8 cellular contexts compared by ENCODE assay signal in genomic region chr1:84996846-84997666, GRCh38. TPM values are rescaled to one million over a fixed set of nuclear protein-coding genes. Genes with fewer than 3 reads are reported as not detected.
DNase-seq lines count a peak whose midpoint lies in the region; ATAC-seq and TF ChIP-seq lines count a peak whose summit lies in the region.

MCOLN2 (minus strand) TSS chr1:84997113; CDS start chr1:84996872, 241 bp downstream.

- no peak for TF ChIP-seq EP300 in Ishikawa (IDR thresholded peaks at IDR 0.05; ENCODE audit: borderline replicate concordance)

- H3K27me3 ChIP-seq in right lobe of liver: peaks cover 0 to 24% of the 10 kb centered on the region in 2 donors

- CTCF ChIA-PET in GM10248 (lab: Yijun Ruan, JAX): interaction anchor here (1.8 to 3.7 kb wide), 4 partner anchors 22 to 52 kb away, joined by 4 to 24 read pairs (median 13); no protein-coding TSS in a partner anchor

- 4% methylated on average over 13 of the region's 87 CpGs for WGBS in right lobe of liver (ENCODE audit: insufficient coverage, low coverage, low lambda C conversion rate, missing lambda C conversion rate)

- no peak within 1 kb of the TSS for H3K27ac ChIP-seq in right lobe of liver

- no peaks in the 10 kb centered on the region for H3K9me3 Mint-ChIP-seq in central memory CD8-positive, alpha-beta T cell
- H3K9me3 Mint-ChIP-seq in stimulated activated naive B cell treated with anti-CD40 and anti-IgM and Interleukin-4, amounts not matched to agents 10 μg/mL and 1 μg/mL and 100 μg/mL, for 72 hours: peaks cover 0 to 4% of the 10 kb centered on the region in 2 donors

- peaks cover 66% of the 10 kb centered on the region for H3K4me1 Mint-ChIP-seq in central memory CD8-positive, alpha-beta T cell
- peaks cover 27 to 53% of the 10 kb centered on the region in 2 donors for H3K4me1 Mint-ChIP-seq in stimulated activated naive B cell treated with anti-CD40 and anti-IgM and Interleukin-4, amounts not matched to agents 10 μg/mL and 1 μg/mL and 100 μg/mL, for 72 hours

- intact Hi-C loops in right lobe of liver (cut with DNase I): no loop called here

- H3K4me3 Mint-ChIP-seq in central memory CD8-positive, alpha-beta T cell: peak within 1 kb of the TSS; percentile 92
- H3K4me3 Mint-ChIP-seq in stimulated activated naive B cell treated with anti-CD40 and anti-IgM and Interleukin-4, amounts not matched to agents 10 μg/mL and 1 μg/mL and 100 μg/mL, for 72 hours: peak within 1 kb of the TSS; percentile 87

- no peak for TF ChIP-seq RAD21 in Ishikawa (IDR thresholded peaks at IDR 0.05; ENCODE audit: low read depth)

- ATAC-seq in GM21619 (IDR thresholded peaks at IDR 0.05; ENCODE audit: unreplicated experiment) (peak; percentile 47), right lobe of liver (peak; percentile 78 to 93 (median 91))
- ATAC-seq in central memory CD8-positive, alpha-beta T cell (replicated peaks; ENCODE audit: extremely low read depth, poor library complexity, severe bottlenecking): peak; percentile 61
- ATAC-seq in stimulated activated naive B cell treated with anti-CD40 and anti-IgM and Interleukin-4, amounts not matched to agents 10 μg/mL and 1 μg/mL and 100 μg/mL, for 72 hours (replicated peaks): peak; percentile 61 to 63

- peaks cover 3% of the 10 kb centered on the region for H3K36me3 Mint-ChIP-seq in central memory CD8-positive, alpha-beta T cell (ENCODE audit: insufficient read depth)
- peaks cover 26% of the 10 kb centered on the region in 2 donors for H3K36me3 Mint-ChIP-seq in stimulated activated naive B cell treated with anti-CD40 and anti-IgM and Interleukin-4, amounts not matched to agents 10 μg/mL and 1 μg/mL and 100 μg/mL, for 72 hours

- H3K4me3 ChIP-seq in right lobe of liver: peak within 1 kb of the TSS; percentile 42 to 57 (median 45)

- no peak for TF ChIP-seq POLR2A in right lobe of liver (IDR thresholded peaks at IDR 0.05)

- DNase-seq in GM10248 (ENCODE audit: extremely low spot score): peak; percentile 88
- peak; percentile 12 for DNase-seq in T-helper 22 cell (ENCODE audit: low read depth)
- DNase-seq in central memory CD8-positive, alpha-beta T cell (ENCODE audit: low spot score in 2 of 2): peak; percentile 20 to 21
- peak; percentile 52 to 62 (median 60) for DNase-seq in right lobe of liver
- peak; percentile 65 for DNase-seq in stimulated activated naive B cell treated with anti-CD40 and anti-IgM and Interleukin-4, amounts not matched to agents 10 μg/mL and 1 μg/mL and 100 μg/mL, for 72 hours
- no peak for DNase-seq in GF-D8 (lab: John Stamatoyannopoulos, UW)

- POLR2A ChIA-PET in GM10248 (lab: Yijun Ruan, JAX): interaction anchor here (0.6 kb wide), 1 partner anchor 1049 kb away, joined by 3 read pairs; no protein-coding TSS in a partner anchor

- peak; percentile 21 for TF ChIP-seq CTCF in GM10248 (IDR thresholded peaks at IDR 0.05; ENCODE audit: control extremely low read depth, extremely low read depth, low read depth, missing control alignments)
- no peak for TF ChIP-seq CTCF in right lobe of liver (IDR thresholded peaks at IDR 0.05)

- H3K9me3 ChIP-seq in right lobe of liver: no peaks in the 10 kb centered on the region

- H3K36me3 ChIP-seq in right lobe of liver: no peaks in the 10 kb centered on the region

- H3K27ac Mint-ChIP-seq in central memory CD8-positive, alpha-beta T cell (ENCODE audit: low read depth): peak within 1 kb of the TSS; percentile 93
- peak within 1 kb of the TSS; percentile 93 for H3K27ac Mint-ChIP-seq in stimulated activated naive B cell treated with anti-CD40 and anti-IgM and Interleukin-4, amounts not matched to agents 10 μg/mL and 1 μg/mL and 100 μg/mL, for 72 hours

- no peaks in the 10 kb centered on the region for H3K27me3 Mint-ChIP-seq in central memory CD8-positive, alpha-beta T cell
- no peaks in the 10 kb centered on the region for H3K27me3 Mint-ChIP-seq in stimulated activated naive B cell treated with anti-CD40 and anti-IgM and Interleukin-4, amounts not matched to agents 10 μg/mL and 1 μg/mL and 100 μg/mL, for 72 hours

- peaks cover 0 to 20% (median 9%) of the 10 kb centered on the region in 4 donors for H3K4me1 ChIP-seq in right lobe of liver

TF ChIP-seq in Ishikawa, 13 proteins besides CTCF, POLR2A, EP300 and RAD21:
- peak; percentile 66; the same call in 1 of the 2 replicates for TF ChIP-seq ZBTB7A (IDR thresholded peaks at IDR 0.05; ENCODE audit: low read depth)
- peak; percentile 26 for TF ChIP-seq MAX (IDR thresholded peaks at IDR 0.05)
- no peak for TF ChIP-seq CEBPB (IDR thresholded peaks at IDR 0.05)
- no peak for TF ChIP-seq EGR1 (IDR thresholded peaks at IDR 0.05)
TF ChIP-seq in Ishikawa: peak in this region for 2.

RNA-seq across cellular contexts. Expression of gene MCOLN2, which starts in this region (rescaled TPM):
- under 1 TPM in 2 of 6 experiments, not detected in 4; 0.09 to 0.19 TPM for total RNA-seq in right lobe of liver

Comparison
In these comparisons a context has a peak if more than half of its experiments do, and no peak if none do; other contexts are left out.
1. Peak in DNase-seq, ATAC-seq and H3K4me3 ChIP-seq in right lobe of liver; RNA of the gene not detected or under 1 TPM.